15 cellular contexts compared by ENCODE assay signal in genomic region chr19:47098608-47099007, GRCh38. TPM values are rescaled to one million over a fixed set of nuclear protein-coding genes. Genes with fewer than 3 reads are reported as not detected.
DNase-seq lines count a peak whose midpoint lies in the region; ATAC-seq and TF ChIP-seq lines count a peak whose summit lies in the region.
"Had no signal": no experiment of that assay in that cellular context is flagged by ENCODE, and none has a peak within 500 bp of the region (broad histone marks: within the 10 kb centered on the region; RNA-seq: fewer than 3 reads in every experiment).

No MANE protein-coding gene starts in this region.

- ATAC-seq in GM23338: no peak
- no peak for ATAC-seq in GM21717 (IDR thresholded peaks at IDR 0.05; ENCODE audit: unreplicated experiment)

- TF ChIP-seq POLR2A in prostate gland (IDR thresholded peaks at IDR 0.05): no peak
- TF ChIP-seq POLR2A in lower leg skin (IDR thresholded peaks at IDR 0.05): no peak

- H2AFZ ChIP-seq in GM23338: no peak overlapping the region

- peak overlapping the region; percentile 85 for H3K27ac ChIP-seq in GM23338 (ENCODE audit: low read depth)
- H3K27ac ChIP-seq in caudate nucleus (ENCODE audit: low read depth, low read length): peak overlapping the region; percentile 68
- H3K27ac ChIP-seq in prostate gland: peak overlapping the region; percentile 77 to 84
- H3K27ac ChIP-seq: SJSA1 had no signal

- H3K27ac Mint-ChIP-seq in GM23338: no peak overlapping the region

- H3F3A ChIP-seq in GM23338 (replicated peaks; ENCODE audit: low read depth): peaks cover 25% of the 10 kb centered on the region; the same call in 1 of the 2 replicates

- no peaks in the 10 kb centered on the region for H3K27me3 ChIP-seq in GM23338 (ENCODE audit: insufficient read depth)
- no peaks in the 10 kb centered on the region for H3K27me3 ChIP-seq in prostate gland (replicated peaks; ENCODE audit: insufficient read depth)
- H3K27me3 ChIP-seq: SJSA1 had no signal

- TF ChIP-seq CTCF in GM23338 (conservative IDR thresholded peaks at IDR 0.05; ENCODE audit: low read depth in 2 of 2) (no peak), prostate gland (IDR thresholded peaks at IDR 0.05) (no peak), lower leg skin (IDR thresholded peaks at IDR 0.05) (no peak)

- peaks cover 5% of the 10 kb centered on the region for H3K27me3 Mint-ChIP-seq in GM23338 (ENCODE audit: insufficient read depth, low read depth, poor library complexity)

- no peak overlapping the region for H3K4me3 Mint-ChIP-seq in GM23338

- intact Hi-C loops in prostate gland (cut with DNase I) (no loop called here), lower leg skin (cut with DNase I; ENCODE audit: low total_unique reads) (no loop called here)

- no peaks in the 10 kb centered on the region for H3K9me3 ChIP-seq in prostate gland
- H3K9me3 ChIP-seq: SJSA1 had no signal

- H3K4me1 ChIP-seq in GM23338 (ENCODE audit: insufficient read depth): peaks cover 36% of the 10 kb centered on the region
- H3K4me1 ChIP-seq in prostate gland (replicated peaks): peaks cover 2% of the 10 kb centered on the region
- H3K4me1 ChIP-seq: SJSA1 had no signal

- H3K4me3 ChIP-seq in GM23338 (no peak overlapping the region), prostate gland (no peak overlapping the region), lower leg skin (ENCODE audit: low read depth, poor library complexity, severe bottlenecking) (no peak overlapping the region)
- H3K4me3 ChIP-seq: SJSA1 had no signal

- peaks cover 49% of the 10 kb centered on the region for H3K4me1 Mint-ChIP-seq in GM23338

- no peaks in the 10 kb centered on the region for H3K9me3 Mint-ChIP-seq in GM23338

- H3K36me3 ChIP-seq in GM23338 (ENCODE audit: insufficient read depth) (peaks cover 7% of the 10 kb centered on the region), prostate gland (no peaks in the 10 kb centered on the region)

- peak overlapping the region; percentile 36; the same call in 1 of the 2 replicates for H3K4me2 ChIP-seq in GM23338

- 87% methylated on average over 6 of the region's 6 CpGs for WGBS in prostate gland
- WGBS in lower leg skin, 2 donors: 88 to 95% methylated on average over 6 of the region's 6 CpGs

- peaks cover 34% of the 10 kb centered on the region for H3K36me3 Mint-ChIP-seq in GM23338 (ENCODE audit: low read depth)

- peaks cover 96% of the 10 kb centered on the region for H3K79me2 ChIP-seq in GM23338 (replicated peaks; ENCODE audit: insufficient read depth)

- no peaks in the 10 kb centered on the region for H3K9me2 ChIP-seq in GM23338 (ENCODE audit: insufficient read depth)

- peak; percentile 81 for DNase-seq in NCI-H2107 treated with DMSO at 0.1 percent for 48 hours (lab: John Stamatoyannopoulos, UW; ENCODE audit: unreplicated experiment)
- no peak for DNase-seq in NCI-H2107 (lab: John Stamatoyannopoulos, UW)
- DNase-seq in GM23338 (ENCODE audit: low spot score): no peak
- no peak for DNase-seq in caudate nucleus (lab: John Stamatoyannopoulos, UW)
- DNase-seq in prostate gland (ENCODE audit: low spot score): no peak
- no peak for DNase-seq in lower leg skin (ENCODE audit: low spot score in 2 of 2)
- no peak for DNase-seq in DMS114 treated with DMSO at 0.1 percent for 48 hours (lab: John Stamatoyannopoulos, UW; ENCODE audit: unreplicated experiment)
- DNase-seq: 8988T; DMS153; foreskin fibroblast; kidney glomerular epithelial cell; NCI-H526 treated with DMSO at 0.1 percent for 48 hours; stimulated activated naive CD4-positive, alpha-beta T cell treated with Interleukin-2 at 50 U/mL for 16 hours had no signal

- H4K20me1 ChIP-seq in GM23338 (replicated peaks; ENCODE audit: insufficient read depth): peaks cover 18% of the 10 kb centered on the region

TF ChIP-seq in GM23338, 12 proteins besides CTCF, POLR2A, EP300 and RAD21 (continues in another document):
- TF ChIP-seq EZH2 (IDR thresholded peaks at IDR 0.05; ENCODE audit: low read depth, unreplicated experiment): no peak
- no peak for TF ChIP-seq ZNF462 (CRISPR knock-in tag; IDR thresholded peaks at IDR 0.05)
- TF ChIP-seq CREB1 (CRISPR knock-in tag; IDR thresholded peaks at IDR 0.05; ENCODE audit: low read depth): no peak
- TF ChIP-seq ZNF331 (CRISPR knock-in tag; IDR thresholded peaks at IDR 0.05; ENCODE audit: low read depth): no peak
- no peak for TF ChIP-seq EZH2phosphoT487 (IDR thresholded peaks at IDR 0.05; ENCODE audit: unreplicated experiment)
- TF ChIP-seq POLR2AphosphoS5 (IDR thresholded peaks at IDR 0.05; ENCODE audit: low read depth): no peak

RNA-seq across cellular contexts. Expression of gene ZC3H4, which starts 15.0 kb away (rescaled TPM):
- total RNA-seq in GM23338 (2014; rRNA removed; shearing (Covaris generic)): 33.8 and 36.9 TPM in 2 replicates
- 26.7 and 29.4 TPM in 2 replicates for polyA plus RNA-seq in GM23338 (2016; fragmentation: Nextera tagmentation; extraction: Ambion mirVana)
- total RNA-seq in prostate gland (10 to 100 TPM; 35.3 to 49.1 TPM), lower leg skin (10 to 100 TPM; 21.8 to 29.5 (median 27.6) TPM)

RNA-seq across cellular contexts. Expression of gene SAE1, which starts 32.0 kb away (rescaled TPM):
- 236 and 258 TPM in 2 replicates for total RNA-seq in GM23338 (2014; rRNA removed; shearing (Covaris generic))
- polyA plus RNA-seq in GM23338 (2016; fragmentation: Nextera tagmentation; extraction: Ambion mirVana): 108 and 115 TPM in 2 replicates
- total RNA-seq in prostate gland (10 to 100 TPM; 48.4 to 73.0 TPM), lower leg skin (10 to 100 TPM; 38.8 to 56.1 (median 44.2) TPM)

RNA-seq across cellular contexts. Expression of gene TMEM160, which starts 50.2 kb away (rescaled TPM):
- total RNA-seq in GM23338 (2014; rRNA removed; shearing (Covaris generic)): 53.0 and 60.4 TPM in 2 replicates
- 251 and 255 TPM in 2 replicates for polyA plus RNA-seq in GM23338 (2016; fragmentation: Nextera tagmentation; extraction: Ambion mirVana)
- 10 to 100 TPM; 23.4 to 55.5 TPM for total RNA-seq in prostate gland
- total RNA-seq in lower leg skin: 10 to 100 TPM; 54.1 to 64.8 (median 56.0) TPM
